In genomic region chr6:139373928-139374356, GRCh38 we compare ENCODE assay signal across 8 cellular contexts. TPM values are rescaled to one million over a fixed set of nuclear protein-coding genes. Genes with fewer than 3 reads are reported as not detected.
DNase-seq lines count a peak whose midpoint lies in the region; ATAC-seq lines count a peak whose summit lies in the region.

No MANE protein-coding gene starts in this region.

- peaks cover 37% of the 10 kb centered on the region for H3K4me1 ChIP-seq in iPS-20b (ENCODE audit: insufficient read depth, low read length)

- H3K4me3 ChIP-seq in iPS-20b (ENCODE audit: low read length) = peak overlapping the region; percentile 94

- peak overlapping the region; percentile 88 for H3K27ac ChIP-seq in iPS-20b (ENCODE audit: low read length)

- peak overlapping the region; percentile 99 for H3K27ac Mint-ChIP-seq in activated naive CD8-positive, alpha-beta T cell treated with anti-CD3 and anti-CD28 coated beads for 36 hours
- H3K27ac Mint-ChIP-seq in stimulated activated effector memory CD8-positive, alpha-beta T cell treated with anti-CD3 and anti-CD28 coated beads, Interleukin-12 subunit alpha, Interleukin-12 subunit beta, amount 100 ng/mL, for 72 hours = peak overlapping the region; percentile 98

- no peaks in the 10 kb centered on the region for H3K9me3 Mint-ChIP-seq in activated naive CD8-positive, alpha-beta T cell treated with anti-CD3 and anti-CD28 coated beads for 36 hours
- H3K9me3 Mint-ChIP-seq in stimulated activated effector memory CD8-positive, alpha-beta T cell treated with anti-CD3 and anti-CD28 coated beads, Interleukin-12 subunit alpha, Interleukin-12 subunit beta, amount 100 ng/mL, for 72 hours = no peaks in the 10 kb centered on the region

- H3K27me3 Mint-ChIP-seq in activated naive CD8-positive, alpha-beta T cell treated with anti-CD3 and anti-CD28 coated beads for 36 hours = no peaks in the 10 kb centered on the region

- H3K9me3 ChIP-seq in iPS-20b (ENCODE audit: insufficient read depth, low read depth, low read length) = no peaks in the 10 kb centered on the region

- peak; percentile 4 for ATAC-seq in HG03139 (IDR thresholded peaks at IDR 0.05; ENCODE audit: unreplicated experiment)
- no peak for ATAC-seq in stimulated activated effector memory CD8-positive, alpha-beta T cell treated with anti-CD3 and anti-CD28 coated beads, Interleukin-12 subunit alpha, Interleukin-12 subunit beta, amount 100 ng/mL, for 72 hours

- H3K27me3 ChIP-seq in iPS-20b (ENCODE audit: insufficient read depth, low read length) = no peaks in the 10 kb centered on the region

- peaks cover 44% of the 10 kb centered on the region for H3K4me1 Mint-ChIP-seq in activated naive CD8-positive, alpha-beta T cell treated with anti-CD3 and anti-CD28 coated beads for 36 hours
- H3K4me1 Mint-ChIP-seq in stimulated activated effector memory CD8-positive, alpha-beta T cell treated with anti-CD3 and anti-CD28 coated beads, Interleukin-12 subunit alpha, Interleukin-12 subunit beta, amount 100 ng/mL, for 72 hours = peaks cover 64% of the 10 kb centered on the region

- H3K4me3 Mint-ChIP-seq in activated naive CD8-positive, alpha-beta T cell treated with anti-CD3 and anti-CD28 coated beads for 36 hours = peak overlapping the region; percentile 99
- H3K4me3 Mint-ChIP-seq in stimulated activated effector memory CD8-positive, alpha-beta T cell treated with anti-CD3 and anti-CD28 coated beads, Interleukin-12 subunit alpha, Interleukin-12 subunit beta, amount 100 ng/mL, for 72 hours = peak overlapping the region; percentile 98

- peak overlapping the region; percentile 96 for H3K9ac ChIP-seq in iPS-20b (ENCODE audit: low read depth, low read length)

- DNase-seq in NOMO-1 treated with dmso at 0.1 percent for 144 hours (lab: John Stamatoyannopoulos, UW; ENCODE audit: unreplicated experiment) (peak; percentile 82), NOMO-1 treated with DMSO at 0.1 percent for 48 hours (lab: John Stamatoyannopoulos, UW; ENCODE audit: unreplicated experiment) (no peak), KG1 (lab: John Stamatoyannopoulos, UW) (no peak), NCI-H2029 treated with DMSO at 0.1 percent for 48 hours (lab: John Stamatoyannopoulos, UW) (no peak)
- DNase-seq in activated naive CD8-positive, alpha-beta T cell treated with anti-CD3 and anti-CD28 coated beads for 36 hours = no peak
- no peak for DNase-seq in stimulated activated effector memory CD8-positive, alpha-beta T cell treated with anti-CD3 and anti-CD28 coated beads, Interleukin-12 subunit alpha, Interleukin-12 subunit beta, amount 100 ng/mL, for 72 hours (ENCODE audit: low spot score in 2 of 2)

- peaks cover 26% of the 10 kb centered on the region for H3K36me3 ChIP-seq in iPS-20b (ENCODE audit: insufficient read depth, low read depth, low read length)

- H3K36me3 Mint-ChIP-seq in activated naive CD8-positive, alpha-beta T cell treated with anti-CD3 and anti-CD28 coated beads for 36 hours = peaks cover 11% of the 10 kb centered on the region
- H3K36me3 Mint-ChIP-seq in stimulated activated effector memory CD8-positive, alpha-beta T cell treated with anti-CD3 and anti-CD28 coated beads, Interleukin-12 subunit alpha, Interleukin-12 subunit beta, amount 100 ng/mL, for 72 hours = peaks cover 56% of the 10 kb centered on the region

RNA-seq across cellular contexts. Expression of gene CITED2, which starts 0.5 kb away (rescaled TPM):
- total RNA-seq in activated naive CD8-positive, alpha-beta T cell treated with anti-CD3 and anti-CD28 coated beads for 36 hours = 10 to 100 TPM; 28.4 to 28.5 TPM
